Comparison of ENCODE assay signal across 25 cellular contexts in genomic region chr4:138696771-138697170, GRCh38.
DNase-seq lines count a peak whose midpoint lies in the region; ATAC-seq and TF ChIP-seq lines count a peak whose summit lies in the region.
"Had no signal": no experiment of that assay in that cellular context is flagged by ENCODE, and none has a peak within 500 bp of the region (broad histone marks: within the 10 kb centered on the region; RNA-seq: fewer than 3 reads in every experiment).

No MANE protein-coding gene starts in this region.

- no peak for TF ChIP-seq RAD21 in SK-N-SH (IDR thresholded peaks at IDR 0.05; ENCODE audit: low read length)

- in situ Hi-C loops in brain microvascular endothelial cell (cut with HindIII; ENCODE audit: low pct_ligation_motif_present, low sequenced_read_pairs), result no loop called here

- H3K18ac ChIP-seq in mesenchymal stem cell (ENCODE audit: low read depth in 1 of 2, low read length in 2 of 2), result no peak overlapping the region

- no peak overlapping the region for H3K14ac ChIP-seq in mesenchymal stem cell (ENCODE audit: low read length in 2 of 2)

- H3K9me2 ChIP-seq in SK-N-SH, result no peaks in the 10 kb centered on the region

- no peak overlapping the region for H3K9ac ChIP-seq in SK-N-SH
- no peak overlapping the region for H3K9ac ChIP-seq in mesenchymal stem cell (ENCODE audit: low read length)

- no peak for TF ChIP-seq EP300 in SK-N-SH (IDR thresholded peaks at IDR 0.05; ENCODE audit: borderline replicate concordance in 1 of 2, low read depth in 1 of 2, low read length in 1 of 2)

- CTCF ChIA-PET in SK-N-SH (lab: Yijun Ruan, JAX), result interaction anchor here (1.4 kb wide), 1 partner anchor 9 kb away, joined by 5 read pairs; no protein-coding TSS in a partner anchor

- no peak overlapping the region for H4K91ac ChIP-seq in mesenchymal stem cell (ENCODE audit: low read length)

- ATAC-seq in SK-N-SH treated with all-trans-retinoic acid at 6 μM for 48 hours (no peak), GM18517 (IDR thresholded peaks at IDR 0.05; ENCODE audit: unreplicated experiment) (no peak), left cardiac atrium (no peak), HG02840 (IDR thresholded peaks at IDR 0.05; ENCODE audit: low FRiP score, unreplicated experiment) (no peak)
- ATAC-seq: activated CD8-positive, alpha-beta T cell treated with anti-CD3 and anti-CD28 coated beads for 36 hours; HCT116; heart left ventricle; lower lobe of right lung; psoas muscle; stimulated activated naive B cell treated with anti-CD40 and anti-IgM and Interleukin-4, amounts not matched to agents 10 μg/mL and 1 μg/mL and 100 μg/mL, for 72 hours had no signal

- H3K4me1 ChIP-seq in SK-N-SH (ENCODE audit: control insufficient read depth in 1 of 2, insufficient read depth in 2 of 2, low read depth in 1 of 2, low read length in 1 of 2) (no peaks in the 10 kb centered on the region), mesenchymal stem cell (ENCODE audit: control insufficient read depth, insufficient read depth, low read depth, low read length) (no peaks in the 10 kb centered on the region)
- H3K4me1 ChIP-seq: lower lobe of right lung, psoas muscle, SJCRH30, suprapubic skin had no signal

- H3K4ac ChIP-seq in mesenchymal stem cell (ENCODE audit: low read depth in 1 of 2, low read length in 2 of 2), result no peak overlapping the region

- H2BK15ac ChIP-seq in mesenchymal stem cell (ENCODE audit: low read depth, poor library complexity, severe bottlenecking), result no peak overlapping the region

- H3K4me3 ChIP-seq in SK-N-SH (ENCODE audit: low read depth in 2 of 2, low read length in 1 of 2) (no peak overlapping the region), brain microvascular endothelial cell (ENCODE audit: low read depth, low read length) (no peak overlapping the region), mesenchymal stem cell (ENCODE audit: insufficient read depth in 1 of 2, low read depth in 1 of 2, low read length in 2 of 2) (peak overlapping the region in 1 of 2 experiments; percentile 5)
- H3K4me3 ChIP-seq: lower lobe of right lung, psoas muscle, sigmoid colon, SJCRH30, suprapubic skin had no signal

- no peaks in the 10 kb centered on the region for H3K79me1 ChIP-seq in mesenchymal stem cell (replicated peaks; ENCODE audit: low read length, poor library complexity, severe bottlenecking)

- DNase-seq in SK-N-SH (no peak), brain microvascular endothelial cell (peak; percentile 44), mesenchymal stem cell (peak; percentile 18), left cardiac atrium (no peak), activated gamma-delta T cell treated with Interleukin-2 at 50 U/mL for 16 hours (no peak)
- DNase-seq: activated CD8-positive, alpha-beta T cell treated with anti-CD3 and anti-CD28 coated beads for 36 hours; activated naive CD8-positive, alpha-beta T cell treated with anti-CD3 and anti-CD28 coated beads, Interleukin-2, amount 10 ng/mL, durations not matched to agents 7 days and 5 days; heart left ventricle; kidney glomerular epithelial cell; lower lobe of right lung; NCI-H1436; NCI-H2081 treated with DMSO at 0.1 percent for 48 hours; NCI-H226; NCI-H69; psoas muscle; sigmoid colon; SJCRH30; stimulated activated CD4-positive, alpha-beta T cell treated with anti-CD3 and anti-CD28 coated beads, Interleukin-4, amount 100 ng/mL, for 4 hours; stimulated activated naive B cell treated with anti-CD40 and anti-IgM and Interleukin-4, amounts not matched to agents 10 μg/mL and 1 μg/mL and 100 μg/mL, for 72 hours had no signal

- H3K9me3 ChIP-seq in SK-N-SH (no peaks in the 10 kb centered on the region), mesenchymal stem cell (ENCODE audit: control insufficient read depth, low read length) (no peaks in the 10 kb centered on the region)
- H3K9me3 ChIP-seq: heart left ventricle, lower lobe of right lung, psoas muscle, sigmoid colon, SJCRH30, suprapubic skin had no signal

- H3K36me3 ChIP-seq in SK-N-SH (replicated peaks in 1 of 2; ENCODE audit: control insufficient read depth in 1 of 2, insufficient read depth in 2 of 2, low read length in 1 of 2) (no peaks in the 10 kb centered on the region), brain microvascular endothelial cell (replicated peaks) (no peaks in the 10 kb centered on the region), mesenchymal stem cell (ENCODE audit: control insufficient read depth in 1 of 2, insufficient read depth in 2 of 2, low read depth in 1 of 2, low read length in 2 of 2) (no peaks in the 10 kb centered on the region)
- H3K36me3 ChIP-seq: heart left ventricle, lower lobe of right lung, sigmoid colon, SJCRH30, suprapubic skin had no signal

- intact Hi-C loops in left cardiac atrium (cut with DNase I), result no loop called here

- H3K23ac ChIP-seq in mesenchymal stem cell (ENCODE audit: low read length in 2 of 2), result no peak overlapping the region

- no peak overlapping the region for H4K8ac ChIP-seq in mesenchymal stem cell (ENCODE audit: low read length)

- TF ChIP-seq CTCF in SK-N-SH (IDR thresholded peaks at IDR 0.05) (no peak), brain microvascular endothelial cell (IDR thresholded peaks at IDR 0.05; ENCODE audit: low read depth, low read length, missing control alignments) (no peak)

- H3K4me2 ChIP-seq in SK-N-SH (no peak overlapping the region), mesenchymal stem cell (ENCODE audit: low read length, poor library complexity, severe bottlenecking) (no peak overlapping the region)

- no peaks in the 10 kb centered on the region for H4K20me1 ChIP-seq in SK-N-SH (ENCODE audit: insufficient read depth)

- no peak overlapping the region for H2AK5ac ChIP-seq in mesenchymal stem cell (ENCODE audit: low read length, severe bottlenecking)

- no peaks in the 10 kb centered on the region for H3K79me2 ChIP-seq in SK-N-SH (ENCODE audit: insufficient read depth)

- H3F3A ChIP-seq in SK-N-SH (replicated peaks; ENCODE audit: insufficient read depth), result no peaks in the 10 kb centered on the region

- H2BK5ac ChIP-seq in mesenchymal stem cell (ENCODE audit: low read depth, low read length, poor library complexity, severe bottlenecking), result no peak overlapping the region

- no peak overlapping the region for H2BK12ac ChIP-seq in mesenchymal stem cell (ENCODE audit: low read length in 2 of 2)

- no peak overlapping the region for H2AFZ ChIP-seq in SK-N-SH (ENCODE audit: low read depth)
- no peak overlapping the region for H2AFZ ChIP-seq in mesenchymal stem cell (ENCODE audit: low read depth, low read length)

- POLR2A ChIA-PET in SK-N-SH (lab: Yijun Ruan, JAX), result no interaction called here

- 77% methylated on average over 8 of the region's 8 CpGs for WGBS in SK-N-SH (ENCODE audit: low lambda C conversion rate)
- WGBS in mesenchymal stem cell, result 79% methylated on average over 3 of the region's 8 CpGs

- H2BK120ac ChIP-seq in mesenchymal stem cell (ENCODE audit: low read depth, low read length), result no peak overlapping the region

- no peak overlapping the region for H3K27ac ChIP-seq in SK-N-SH (ENCODE audit: low read depth in 2 of 2, low read length in 1 of 2)
- no peak overlapping the region for H3K27ac ChIP-seq in brain microvascular endothelial cell
- H3K27ac ChIP-seq in mesenchymal stem cell (ENCODE audit: low read length, poor library complexity, severe bottlenecking), result no peak overlapping the region
- H3K27ac ChIP-seq: 22Rv1, heart left ventricle, lower lobe of right lung, psoas muscle, sigmoid colon, SJCRH30, suprapubic skin had no signal

- H3K27me3 ChIP-seq in SK-N-SH (ENCODE audit: insufficient read depth), result no peaks in the 10 kb centered on the region
- H3K27me3 ChIP-seq in brain microvascular endothelial cell (replicated peaks), result no peaks in the 10 kb centered on the region
- H3K27me3 ChIP-seq in mesenchymal stem cell (ENCODE audit: control insufficient read depth in 1 of 2, insufficient read depth in 1 of 2, low read length in 2 of 2), result no peaks in the 10 kb centered on the region
- H3K27me3 ChIP-seq: heart left ventricle, sigmoid colon, SJCRH30, suprapubic skin had no signal

TF ChIP-seq in SK-N-SH, 30 proteins besides CTCF, POLR2A, EP300 and RAD21:
- TF ChIP-seq PBX3 (IDR thresholded peaks at IDR 0.05) (no peak), TCF12 (IDR thresholded peaks at IDR 0.05) (0 out of 2 replicates have a peak, but pooled peaks have one; percentile 12), FOSL2 (IDR thresholded peaks at IDR 0.05; ENCODE audit: borderline replicate concordance, low read depth) (0 out of 2 replicates have a peak, but pooled peaks have one; percentile 5)

TF ChIP-seq in SK-N-SH treated with all-trans-retinoic acid at 6 μM for 48 hours, 23 proteins besides CTCF, POLR2A, EP300 and RAD21 (continues in another document):
- no peak for TF ChIP-seq TCF4 (CRISPR knock-in tag; IDR thresholded peaks at IDR 0.05; ENCODE audit: borderline replicate concordance)
- TF ChIP-seq SNAI2 (CRISPR knock-in tag; IDR thresholded peaks at IDR 0.05), result no peak
- TF ChIP-seq ZFP30 (CRISPR knock-in tag; IDR thresholded peaks at IDR 0.05), result no peak
- no peak for TF ChIP-seq CREB5 (CRISPR knock-in tag; IDR thresholded peaks at IDR 0.05; ENCODE audit: low read depth)
- no peak for TF ChIP-seq ZNF8 (CRISPR knock-in tag; IDR thresholded peaks at IDR 0.05)
- TF ChIP-seq OSR1 (CRISPR knock-in tag; IDR thresholded peaks at IDR 0.05), result no peak

Comparison
In these comparisons a context has a peak if more than half of its experiments do, and no peak if none do; other contexts are left out.
1. DNase-seq: peak in brain microvascular endothelial cell (single experiment) and mesenchymal stem cell (single experiment); none in SK-N-SH (single experiment), left cardiac atrium (single experiment) and activated gamma-delta T cell treated with Interleukin-2 at 50 U/mL for 16 hours (single experiment).